Comparison of ENCODE assay signal across 19 cellular contexts in the genomic region with DNA sequence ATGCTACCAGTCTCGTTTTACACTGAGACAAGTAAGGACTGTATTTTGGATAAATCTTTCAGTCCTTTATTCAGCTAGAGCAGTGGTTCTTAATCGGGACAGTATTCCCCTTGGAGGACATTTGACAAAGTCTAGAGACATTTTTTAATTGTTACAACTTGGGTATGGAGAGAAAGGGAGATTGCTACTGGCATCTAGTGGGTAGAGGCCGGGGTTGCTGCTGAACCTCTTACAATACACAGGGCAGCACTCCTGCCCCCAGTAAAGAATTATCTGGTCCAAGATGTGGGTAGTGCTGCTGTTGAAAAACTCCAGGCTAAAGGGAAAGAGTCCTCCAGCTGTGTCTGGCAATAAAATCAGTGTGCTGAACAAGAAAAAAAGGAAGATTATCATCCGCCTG.
DNase-seq lines count a peak whose midpoint lies in the region; FAIRE-seq and TF ChIP-seq lines count a peak whose summit lies in the region.
"Had no signal": no experiment of that assay in that cellular context is flagged by ENCODE, and none has a peak within 500 bp of the region (broad histone marks: within the 10 kb centered on the region; RNA-seq: fewer than 3 reads in every experiment).

No MANE protein-coding gene starts in this region.

- no peaks in the 10 kb centered on the region for H3F3A ChIP-seq in neural progenitor cell (ENCODE audit: low read depth)

- H3K27ac Mint-ChIP-seq in endodermal cell (no peak overlapping the region), neural progenitor cell (no peak overlapping the region)
- H3K27ac Mint-ChIP-seq: activated T-helper 17 cell treated with anti-CD3 and anti-CD28 coated beads, Interleukin-2, amount 50 U/mL, for 72 hours; CD14-positive monocyte had no signal

- H3K27ac ChIP-seq in endodermal cell (ENCODE audit: low read depth, low read length) (no peak overlapping the region), neural progenitor cell (no peak overlapping the region)
- H3K27ac ChIP-seq: 22Rv1, colonic mucosa, epithelial cell of prostate, PC-9 had no signal

- 64 to 71% methylated on average over 2 to 4 of the region's 4 CpGs for WGBS in endodermal cell (ENCODE audit: insufficient coverage in 1 of 2, insufficient read length in 1 of 2), 2 experiments

- H3K4me1 Mint-ChIP-seq in endodermal cell (peaks cover 4% of the 10 kb centered on the region), neural progenitor cell (peaks cover 4% of the 10 kb centered on the region)
- H3K4me1 Mint-ChIP-seq: activated T-helper 17 cell treated with anti-CD3 and anti-CD28 coated beads, Interleukin-2, amount 50 U/mL, for 72 hours; CD14-positive monocyte had no signal

- H3K4me2 ChIP-seq in neural progenitor cell = no peak overlapping the region
- H3K4me2 ChIP-seq: PC-9 had no signal

- H3K4me3 Mint-ChIP-seq in endodermal cell (no peak overlapping the region), neural progenitor cell (no peak overlapping the region)
- H3K4me3 Mint-ChIP-seq: activated T-helper 17 cell treated with anti-CD3 and anti-CD28 coated beads, Interleukin-2, amount 50 U/mL, for 72 hours; CD14-positive monocyte had no signal

- H3K36me3 ChIP-seq in endodermal cell (ENCODE audit: control insufficient read depth, insufficient read depth, low read length) (no peaks in the 10 kb centered on the region), neural progenitor cell (no peaks in the 10 kb centered on the region)
- H3K36me3 ChIP-seq: colonic mucosa had no signal

- FAIRE-seq in frontal cortex (lab: Jason Lieb, UNC) = no peak
- FAIRE-seq: kidney had no signal

- H3K9me3 ChIP-seq in endodermal cell (ENCODE audit: control insufficient read depth, low read length) (peaks cover 55% of the 10 kb centered on the region), neural progenitor cell (ENCODE audit: low read depth) (no peaks in the 10 kb centered on the region)
- H3K9me3 ChIP-seq: colonic mucosa had no signal

- peak; percentile 65 for TF ChIP-seq CTCF in endodermal cell (conservative IDR thresholded peaks at IDR 0.05)
- TF ChIP-seq CTCF in neural progenitor cell (IDR thresholded peaks at IDR 0.05) = peak; percentile 17

- no peaks in the 10 kb centered on the region for H3K36me3 Mint-ChIP-seq in endodermal cell (ENCODE audit: low read depth)
- no peaks in the 10 kb centered on the region for H3K36me3 Mint-ChIP-seq in neural progenitor cell
- H3K36me3 Mint-ChIP-seq: CD14-positive monocyte had no signal

- peaks cover 5% of the 10 kb centered on the region for H3K27me3 Mint-ChIP-seq in endodermal cell (ENCODE audit: insufficient read depth)
- H3K27me3 Mint-ChIP-seq in neural progenitor cell (ENCODE audit: insufficient read depth, low read depth) = peaks cover 2% of the 10 kb centered on the region
- H3K27me3 Mint-ChIP-seq: activated T-helper 17 cell treated with anti-CD3 and anti-CD28 coated beads, Interleukin-2, amount 50 U/mL, for 72 hours had no signal

- H4K20me1 ChIP-seq in neural progenitor cell (ENCODE audit: low read depth) = no peaks in the 10 kb centered on the region

- H3K9ac ChIP-seq in endodermal cell (ENCODE audit: extremely low read depth, low read length, poor library complexity, severe bottlenecking) (no peak overlapping the region), neural progenitor cell (no peak overlapping the region)

- H3K4me1 ChIP-seq in endodermal cell (ENCODE audit: control insufficient read depth, insufficient read depth, low read length) (no peaks in the 10 kb centered on the region), neural progenitor cell (no peaks in the 10 kb centered on the region)
- H3K4me1 ChIP-seq: colonic mucosa had no signal

- H3K4me3 ChIP-seq in endodermal cell (ENCODE audit: low read length) = no peak overlapping the region
- no peak overlapping the region for H3K4me3 ChIP-seq in neural progenitor cell
- H3K4me3 ChIP-seq: colonic mucosa, PC-9 had no signal

- DNase-seq in DMS 273 (lab: John Stamatoyannopoulos, UW; ENCODE audit: unreplicated experiment) = peak; percentile 42
- DNase-seq in DMS 273 treated with DMSO at 0.1 percent for 48 hours (lab: John Stamatoyannopoulos, UW) = no peak
- peak; percentile 9 for DNase-seq in MV-4-11 (lab: John Stamatoyannopoulos, UW)
- DNase-seq in endodermal cell = no peak
- DNase-seq in neural progenitor cell (ENCODE audit: low spot score) = no peak
- no peak for DNase-seq in activated naive CD4-positive, alpha-beta T cell treated with anti-CD3 and anti-CD28 coated beads, Interleukin-2, amount 50 U/mL, for 16 hours
- DNase-seq in amniotic stem cell (lab: John Stamatoyannopoulos, UW) = no peak
- no peak for DNase-seq in frontal cortex (ENCODE audit: low spot score in 2 of 2)
- DNase-seq: activated CD8-positive, alpha-beta memory T cell treated with anti-CD3 and anti-CD28 coated beads for 24 hours; anterior cingulate cortex; colonic mucosa; kidney; NCI-H1105 treated with DMSO at 0.1 percent for 48 hours; PC-9; stimulated activated CD4-positive, alpha-beta T cell treated with anti-CD3 and anti-CD28 coated beads, Interleukin-12 subunit alpha, Interleukin-12 subunit beta, amount 100 ng/mL, for 4 hours had no signal

- no peaks in the 10 kb centered on the region for H3K79me2 ChIP-seq in neural progenitor cell (ENCODE audit: low read depth)

- H3K9me3 Mint-ChIP-seq in endodermal cell (peaks cover 25% of the 10 kb centered on the region), neural progenitor cell (peaks cover 4% of the 10 kb centered on the region)

- H3K27me3 ChIP-seq in endodermal cell (ENCODE audit: control insufficient read depth, insufficient read depth, low read length, poor library complexity, severe bottlenecking) = no peaks in the 10 kb centered on the region
- H3K27me3 ChIP-seq in neural progenitor cell = no peaks in the 10 kb centered on the region
- H3K27me3 ChIP-seq: colonic mucosa had no signal

- no peak overlapping the region for H2AFZ ChIP-seq in neural progenitor cell (replicated peaks)
- H2AFZ ChIP-seq: PC-9 had no signal

Comparison
In these comparisons a context has a peak if more than half of its experiments do, and no peak if none do; other contexts are left out.
1. DNase-seq: peak in DMS 273 (single experiment) and MV-4-11 (single experiment); none in DMS 273 treated with DMSO at 0.1 percent for 48 hours (single experiment), endodermal cell (single experiment), neural progenitor cell (single experiment), activated naive CD4-positive, alpha-beta T cell treated with anti-CD3 and anti-CD28 coated beads, Interleukin-2, amount 50 U/mL, for 16 hours (single experiment), amniotic stem cell (single experiment) and frontal cortex (0 of 2).